In genomic region chr12:19223695-19224094, GRCh38 we compare ENCODE assay signal across 17 cellular contexts.
A peak's percentile ranks its signal among the peaks of the same experiment; 100 is the strongest.
DNase-seq lines count a peak whose midpoint lies in the region; ATAC-seq, FAIRE-seq and TF ChIP-seq lines count a peak whose summit lies in the region.
"Had no signal": no experiment of that assay in that cellular context is flagged by ENCODE, and none has a peak within 500 bp of the region (broad histone marks: within the 10 kb centered on the region; RNA-seq: fewer than 3 reads in every experiment).

No MANE protein-coding gene starts in this region.

- H3K4me3 Mint-ChIP-seq in astrocyte (ENCODE audit: unreplicated experiment) (no peak overlapping the region), WTC11 (no peak overlapping the region)
- H3K4me3 Mint-ChIP-seq: activated CD8-positive, alpha-beta T cell treated with anti-CD3 and anti-CD28 coated beads, Interleukin-2, amount 10 ng/mL, durations not matched to agents 7 days and 5 days; activated T-helper 17 cell treated with anti-CD3 and anti-CD28 coated beads, Interleukin-2, amount 50 U/mL, for 72 hours; memory B cell; natural killer cell treated with Interleukin-12 subunit alpha and Interleukin-12 subunit beta and Interleukin-15 and Interleukin-18, amount 100 ng/mL, for 72 hours had no signal

- H3K4me1 Mint-ChIP-seq in astrocyte (ENCODE audit: low read depth, unreplicated experiment) (peaks cover 57% of the 10 kb centered on the region), WTC11 (peaks cover 56% of the 10 kb centered on the region)
- H3K4me1 Mint-ChIP-seq: activated T-helper 17 cell treated with anti-CD3 and anti-CD28 coated beads, Interleukin-2, amount 50 U/mL, for 72 hours; memory B cell had no signal

- H3K36me3 ChIP-seq in astrocyte (ENCODE audit: insufficient read depth, low read length) = no peaks in the 10 kb centered on the region
- no peaks in the 10 kb centered on the region for H3K36me3 ChIP-seq in pancreas
- H3K36me3 ChIP-seq: BLaER1, thoracic aorta had no signal

- CTCF ChIA-PET in WTC11 (lab: Charles Lee) = no interaction called here

- no peaks in the 10 kb centered on the region for H3K27me3 ChIP-seq in astrocyte (ENCODE audit: insufficient read depth, low read length)
- no peaks in the 10 kb centered on the region for H3K27me3 ChIP-seq in pancreas
- H3K27me3 ChIP-seq: BLaER1 had no signal

- WGBS in pancreas, 2 donors = 87 to 94% methylated on average over 1 of the region's 1 CpG

- H2AFZ ChIP-seq in astrocyte (ENCODE audit: low read depth, low read length) = no peak overlapping the region

- peak; percentile 55 for ATAC-seq in Right ventricle myocardium superior (ENCODE audit: poor library complexity)
- ATAC-seq in pancreas = peak in 1 of 4 donors; percentile 32
- no peak for ATAC-seq in WTC11
- ATAC-seq: activated CD8-positive, alpha-beta T cell treated with anti-CD3 and anti-CD28 coated beads, Interleukin-2, amount 10 ng/mL, durations not matched to agents 7 days and 5 days; activated T-helper 17 cell treated with anti-CD3 and anti-CD28 coated beads, Interleukin-2, amount 50 U/mL, for 72 hours; natural killer cell treated with Interleukin-12 subunit alpha and Interleukin-12 subunit beta and Interleukin-15 and Interleukin-18, amount 100 ng/mL, for 72 hours had no signal

- FAIRE-seq in astrocyte (lab: Jason Lieb, UNC) (no peak), pancreas (lab: Jason Lieb, UNC) (peak; percentile 9)

- H3K36me3 Mint-ChIP-seq in astrocyte (ENCODE audit: low read depth, unreplicated experiment) (no peaks in the 10 kb centered on the region), WTC11 (peaks cover 7% of the 10 kb centered on the region)
- H3K36me3 Mint-ChIP-seq: memory B cell; natural killer cell treated with Interleukin-12 subunit alpha and Interleukin-12 subunit beta and Interleukin-15 and Interleukin-18, amount 100 ng/mL, for 72 hours had no signal

- H3K27ac ChIP-seq in astrocyte (ENCODE audit: low read depth, low read length) = no peak overlapping the region
- no peak overlapping the region for H3K27ac ChIP-seq in pancreas
- H3K27ac ChIP-seq: BLaER1 had no signal

- POLR2A ChIA-PET in WTC11 (lab: Charles Lee) = no interaction called here

- intact Hi-C loops in Right ventricle myocardium superior (cut with DNase I) (no loop called here), pancreas (cut with DNase I) (no loop called here)

- peaks cover 4% of the 10 kb centered on the region for H4K20me1 ChIP-seq in astrocyte (ENCODE audit: insufficient read depth, low read length)
- H4K20me1 ChIP-seq: BLaER1 had no signal

- no peaks in the 10 kb centered on the region for H3K4me1 ChIP-seq in astrocyte (ENCODE audit: insufficient read depth, low read length)
- H3K4me1 ChIP-seq in pancreas = peaks cover 0 to 20% (median 10%) of the 10 kb centered on the region in 3 donors
- H3K4me1 ChIP-seq: BLaER1 had no signal

- peak overlapping the region; percentile 15 for H3K4me2 ChIP-seq in astrocyte (ENCODE audit: low read length)
- H3K4me2 ChIP-seq: BLaER1 had no signal

- peak overlapping the region; percentile 72 for H3K27ac Mint-ChIP-seq in astrocyte (ENCODE audit: unreplicated experiment)
- no peak overlapping the region for H3K27ac Mint-ChIP-seq in WTC11
- H3K27ac Mint-ChIP-seq: activated CD8-positive, alpha-beta T cell treated with anti-CD3 and anti-CD28 coated beads, Interleukin-2, amount 10 ng/mL, durations not matched to agents 7 days and 5 days; activated T-helper 17 cell treated with anti-CD3 and anti-CD28 coated beads, Interleukin-2, amount 50 U/mL, for 72 hours; memory B cell; natural killer cell treated with Interleukin-12 subunit alpha and Interleukin-12 subunit beta and Interleukin-15 and Interleukin-18, amount 100 ng/mL, for 72 hours had no signal

- no peak overlapping the region for H3K9ac ChIP-seq in astrocyte (ENCODE audit: low read length)
- H3K9ac ChIP-seq: BLaER1 had no signal

- peaks cover 17% of the 10 kb centered on the region for H3K79me2 ChIP-seq in astrocyte (ENCODE audit: insufficient read depth, low read length)

- DNase-seq in EL (peak; percentile 21), astrocyte (ENCODE audit: low read depth) (peak; percentile 90), Right ventricle myocardium superior (no peak), pancreas (no peak), globus pallidus (ENCODE audit: low spot score) (no peak), WTC11 (ENCODE audit: low spot score) (no peak), SW 1271 (lab: John Stamatoyannopoulos, UW) (no peak), NCI-H1417 treated with DMSO at 0.1 percent for 48 hours (lab: John Stamatoyannopoulos, UW) (no peak)
- DNase-seq: activated CD8-positive, alpha-beta T cell treated with anti-CD3 and anti-CD28 coated beads, Interleukin-2, amount 10 ng/mL, durations not matched to agents 7 days and 5 days; retina; stimulated activated CD4-positive, alpha-beta T cell treated with anti-CD3 and anti-CD28 coated beads, Interleukin-4, amount 100 ng/mL, for 1 hour; stimulated activated CD8-positive, alpha-beta memory T cell treated with anti-CD3 and anti-CD28 coated beads, Interleukin-4, amount 100 ng/mL, for 48 hours had no signal

- no peaks in the 10 kb centered on the region for H3K9me3 Mint-ChIP-seq in astrocyte (ENCODE audit: unreplicated experiment)
- peaks cover 12% of the 10 kb centered on the region for H3K9me3 Mint-ChIP-seq in WTC11
- H3K9me3 Mint-ChIP-seq: activated T-helper 17 cell treated with anti-CD3 and anti-CD28 coated beads, Interleukin-2, amount 50 U/mL, for 72 hours; memory B cell; natural killer cell treated with Interleukin-12 subunit alpha and Interleukin-12 subunit beta and Interleukin-15 and Interleukin-18, amount 100 ng/mL, for 72 hours had no signal

- no peak overlapping the region for H3K4me3 ChIP-seq in astrocyte (ENCODE audit: insufficient read depth, low read depth, low read length)
- no peak overlapping the region for H3K4me3 ChIP-seq in pancreas
- H3K4me3 ChIP-seq: BLaER1, thoracic aorta had no signal

- H3K27me3 Mint-ChIP-seq in astrocyte (ENCODE audit: low read depth, unreplicated experiment) (no peaks in the 10 kb centered on the region), WTC11 (ENCODE audit: low read depth) (no peaks in the 10 kb centered on the region)
- H3K27me3 Mint-ChIP-seq: activated T-helper 17 cell treated with anti-CD3 and anti-CD28 coated beads, Interleukin-2, amount 50 U/mL, for 72 hours; memory B cell; natural killer cell treated with Interleukin-12 subunit alpha and Interleukin-12 subunit beta and Interleukin-15 and Interleukin-18, amount 100 ng/mL, for 72 hours had no signal

- no peak for TF ChIP-seq CTCF in astrocyte (IDR thresholded peaks at IDR 0.05; ENCODE audit: insufficient read depth, low read depth, low read length)
- no peak for TF ChIP-seq CTCF in pancreas (IDR thresholded peaks at IDR 0.05)
- no peak for TF ChIP-seq CTCF in WTC11 (IDR thresholded peaks at IDR 0.05)

- H3K9me3 ChIP-seq in astrocyte (ENCODE audit: insufficient read depth, low read depth, low read length) (no peaks in the 10 kb centered on the region), pancreas (no peaks in the 10 kb centered on the region)
- H3K9me3 ChIP-seq: BLaER1, thoracic aorta had no signal

TF ChIP-seq in WTC11, 78 proteins besides CTCF, POLR2A, EP300 and RAD21:
- TF ChIP-seq FOXP1 (CRISPR knock-in tag; IDR thresholded peaks at IDR 0.05; ENCODE audit: borderline replicate concordance) (no peak), NR2C2 (CRISPR knock-in tag; IDR thresholded peaks at IDR 0.05) (no peak), SOX15 (CRISPR knock-in tag; IDR thresholded peaks at IDR 0.05) (no peak), CBFB (CRISPR knock-in tag; IDR thresholded peaks at IDR 0.05; ENCODE audit: low read depth) (no peak), E2F1 (CRISPR knock-in tag; IDR thresholded peaks at IDR 0.05) (no peak)
- TF ChIP-seq, protein P1, sequence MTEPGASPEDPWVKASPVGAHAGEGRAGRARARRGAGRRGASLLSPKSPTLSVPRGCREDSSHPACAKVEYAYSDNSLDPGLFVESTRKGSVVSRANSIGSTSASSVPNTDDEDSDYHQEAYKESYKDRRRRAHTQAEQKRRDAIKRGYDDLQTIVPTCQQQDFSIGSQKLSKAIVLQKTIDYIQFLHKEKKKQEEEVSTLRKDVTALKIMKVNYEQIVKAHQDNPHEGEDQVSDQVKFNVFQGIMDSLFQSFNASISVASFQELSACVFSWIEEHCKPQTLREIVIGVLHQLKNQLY (CRISPR knock-in tag; IDR thresholded peaks at IDR 0.05) = no peak
- TF ChIP-seq, protein P2, sequence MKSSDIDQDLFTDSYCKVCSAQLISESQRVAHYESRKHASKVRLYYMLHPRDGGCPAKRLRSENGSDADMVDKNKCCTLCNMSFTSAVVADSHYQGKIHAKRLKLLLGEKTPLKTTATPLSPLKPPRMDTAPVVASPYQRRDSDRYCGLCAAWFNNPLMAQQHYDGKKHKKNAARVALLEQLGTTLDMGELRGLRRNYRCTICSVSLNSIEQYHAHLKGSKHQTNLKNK (CRISPR knock-in tag; IDR thresholded peaks at IDR 0.05) = no peak

Comparison
In these comparisons a context has a peak if more than half of its experiments do, and no peak if none do; other contexts are left out.
1. DNase-seq: peak in EL (single experiment) and astrocyte (single experiment); none in Right ventricle myocardium superior (single experiment), pancreas (0 of 6), globus pallidus (single experiment), WTC11 (single experiment), SW 1271 (0 of 2) and NCI-H1417 treated with DMSO at 0.1 percent for 48 hours (single experiment).